19 cellular contexts compared by ENCODE assay signal in genomic region chr12:6329693-6330045, GRCh38. TPM values are rescaled to one million over a fixed set of nuclear protein-coding genes. Genes with fewer than 3 reads are reported as not detected.
A peak's percentile ranks its signal among the peaks of the same experiment; 100 is the strongest.
DNase-seq lines count a peak whose midpoint lies in the region; ATAC-seq and TF ChIP-seq lines count a peak whose summit lies in the region.
"Had no signal": no experiment of that assay in that cellular context is flagged by ENCODE, and none has a peak within 500 bp of the region (broad histone marks: within the 10 kb centered on the region; RNA-seq: fewer than 3 reads in every experiment).

No MANE protein-coding gene starts in this region.

- intact Hi-C loops in activated B cell treated with CpG ODN at 0.5 μM for 24 hours (cut with micrococcal nuclease), result loop anchor here (2.0 kb wide), 2 partner anchors 31 to 97 kb away; no protein-coding TSS in a partner anchor

- peak overlapping the region; percentile 8 for H3K4me3 ChIP-seq in BLaER1
- no peak overlapping the region for H3K4me3 ChIP-seq in gastroesophageal sphincter
- H3K4me3 ChIP-seq: left ventricle myocardium inferior had no signal

- TF ChIP-seq POLR2A in gastroesophageal sphincter (IDR thresholded peaks at IDR 0.05), result no peak

- peaks cover 57% of the 10 kb centered on the region for H3K27me3 Mint-ChIP-seq in activated B cell treated with CpG ODN at 0.5 μM for 24 hours
- peaks cover 81% of the 10 kb centered on the region for H3K27me3 Mint-ChIP-seq in stimulated activated memory B cell treated with anti-CD40 and anti-IgM and Interleukin-4, amounts not matched to agents 10 μg/mL and 1 μg/mL and 100 μg/mL, for 72 hours

- H3K4me1 Mint-ChIP-seq in activated B cell treated with CpG ODN at 0.5 μM for 24 hours, result peaks cover 15% of the 10 kb centered on the region
- H3K4me1 Mint-ChIP-seq in stimulated activated memory B cell treated with anti-CD40 and anti-IgM and Interleukin-4, amounts not matched to agents 10 μg/mL and 1 μg/mL and 100 μg/mL, for 72 hours, result peaks cover 36% of the 10 kb centered on the region

- 0 out of 2 replicates have a peak overlapping the region, but pooled peaks have one; percentile 19 for H3K27ac ChIP-seq in BLaER1
- H3K27ac ChIP-seq in gastroesophageal sphincter, result peak overlapping the region in 3 of 4 donors; percentile 53 to 97 (median 78)
- H3K27ac ChIP-seq: KMS-11 had no signal

- peaks cover 100% of the 10 kb centered on the region for H3K4me1 ChIP-seq in BLaER1
- H3K4me1 ChIP-seq in gastroesophageal sphincter, result peaks cover 5 to 100% (median 48%) of the 10 kb centered on the region in 3 donors

- DNase-seq in activated B cell treated with CpG ODN at 0.5 μM for 24 hours, result no peak
- no peak for DNase-seq in HCEC 1CT
- no peak for DNase-seq in NCI-H748 treated with DMSO at 0.1 percent for 48 hours (lab: John Stamatoyannopoulos, UW)
- no peak for DNase-seq in cerebellar nuclear complex (lab: John Stamatoyannopoulos, UW)
- DNase-seq: activated CD4-positive, alpha-beta T cell treated with anti-CD3 and anti-CD28 coated beads for 1 hour; activated effector memory CD4-positive, alpha-beta T cell treated with Interleukin-2 at 50 U/mL for 16 hours; DND-41; effector CD8-positive, alpha-beta T cell; left ventricle myocardium inferior; NCI-H1048; NCI-H2081; SW 1271 had no signal

- peak overlapping the region; percentile 12 for H3K27ac Mint-ChIP-seq in activated B cell treated with CpG ODN at 0.5 μM for 24 hours
- H3K27ac Mint-ChIP-seq in stimulated activated memory B cell treated with anti-CD40 and anti-IgM and Interleukin-4, amounts not matched to agents 10 μg/mL and 1 μg/mL and 100 μg/mL, for 72 hours, result no peak overlapping the region

- whole genome bisulfite sequencing in gastroesophageal sphincter (ENCODE audit: low coverage in 1 of 2), 2 donors, result 0 to 75% methylated on average over 1 of the region's 16 CpGs

- no peaks in the 10 kb centered on the region for H3K36me3 Mint-ChIP-seq in activated B cell treated with CpG ODN at 0.5 μM for 24 hours (ENCODE audit: low read depth)
- H3K36me3 Mint-ChIP-seq in stimulated activated memory B cell treated with anti-CD40 and anti-IgM and Interleukin-4, amounts not matched to agents 10 μg/mL and 1 μg/mL and 100 μg/mL, for 72 hours, result no peaks in the 10 kb centered on the region

- no peaks in the 10 kb centered on the region for H3K27me3 ChIP-seq in BLaER1
- no peaks in the 10 kb centered on the region for H3K27me3 ChIP-seq in gastroesophageal sphincter

- H3K36me3 ChIP-seq in BLaER1, result peaks cover 77% of the 10 kb centered on the region
- peaks cover 0 to 72% of the 10 kb centered on the region in 2 donors for H3K36me3 ChIP-seq in gastroesophageal sphincter

- no peak overlapping the region for H3K4me3 Mint-ChIP-seq in activated B cell treated with CpG ODN at 0.5 μM for 24 hours
- H3K4me3 Mint-ChIP-seq in stimulated activated memory B cell treated with anti-CD40 and anti-IgM and Interleukin-4, amounts not matched to agents 10 μg/mL and 1 μg/mL and 100 μg/mL, for 72 hours, result no peak overlapping the region

- H3K4me2 ChIP-seq in BLaER1, result peak overlapping the region; percentile 70
- H3K4me2 ChIP-seq: KMS-11 had no signal

- TF ChIP-seq EP300 in gastroesophageal sphincter (IDR thresholded peaks at IDR 0.05), result no peak

- POLR2A ChIA-PET in activated B cell treated with CpG ODN at 0.5 μM for 24 hours (lab: Charles Lee), result interaction anchor here (0.9 to 1.2 kb wide), 4 partner anchors 14 to 163 kb away, joined by 3 to 6 read pairs (median 4); partner anchors contain the start of gene MRPL51

- H3K9ac ChIP-seq in BLaER1, result no peak overlapping the region
- H3K9ac ChIP-seq: KMS-11 had no signal

- CTCF ChIA-PET in activated B cell treated with CpG ODN at 0.5 μM for 24 hours (lab: Charles Lee), result interaction anchor here (1.2 kb wide), 1 partner anchor 45 kb away, joined by 3 read pairs; no protein-coding TSS in a partner anchor

- peaks cover 88% of the 10 kb centered on the region for H4K20me1 ChIP-seq in BLaER1

- no peaks in the 10 kb centered on the region for H3K9me3 Mint-ChIP-seq in activated B cell treated with CpG ODN at 0.5 μM for 24 hours
- no peaks in the 10 kb centered on the region for H3K9me3 Mint-ChIP-seq in stimulated activated memory B cell treated with anti-CD40 and anti-IgM and Interleukin-4, amounts not matched to agents 10 μg/mL and 1 μg/mL and 100 μg/mL, for 72 hours

- no peak for ATAC-seq in activated B cell treated with CpG ODN at 0.5 μM for 24 hours (ENCODE audit: low read depth)
- ATAC-seq in gastroesophageal sphincter, result no peak
- ATAC-seq in stimulated activated memory B cell treated with anti-CD40 and anti-IgM and Interleukin-4, amounts not matched to agents 10 μg/mL and 1 μg/mL and 100 μg/mL, for 72 hours, result peak; percentile 3
- no peak for ATAC-seq in GM18519 (IDR thresholded peaks at IDR 0.05; ENCODE audit: low FRiP score, unreplicated experiment)

- H3K9me3 ChIP-seq in BLaER1 (no peaks in the 10 kb centered on the region), gastroesophageal sphincter (no peaks in the 10 kb centered on the region)
- H3K9me3 ChIP-seq: left ventricle myocardium inferior had no signal

- TF ChIP-seq CTCF in activated B cell treated with CpG ODN at 0.5 μM for 24 hours (IDR thresholded peaks at IDR 0.05) (no peak), gastroesophageal sphincter (IDR thresholded peaks at IDR 0.05) (no peak)

RNA-seq across cellular contexts. Expression of gene TNFRSF1A, which starts 12.2 kb away (rescaled TPM):
- total RNA-seq in activated B cell treated with CpG ODN at 0.5 μM for 24 hours (0.37 TPM in 1 of 2 replicates, not detected in the other), gastroesophageal sphincter (100 to 1,000 TPM; 150 to 356 (median 227) TPM)

RNA-seq across cellular contexts. Expression of gene PLEKHG6, which starts 19.2 kb away (rescaled TPM):
- total RNA-seq in activated B cell treated with CpG ODN at 0.5 μM for 24 hours (not detected in 2 replicates), gastroesophageal sphincter (10 to 100 TPM in 1 of 4 donors, 1 to 10 TPM in 1, under 1 TPM in 2; 0.35 to 44.5 (median 1.3) TPM)
- total RNA-seq: mononuclear cell, NCI-H460 had no signal

RNA-seq across cellular contexts. Expression of gene SCNN1A, which starts 45.7 kb away (rescaled TPM):
- total RNA-seq in activated B cell treated with CpG ODN at 0.5 μM for 24 hours (not detected in 2 replicates), gastroesophageal sphincter (10 to 100 TPM in 1 of 4 donors, 1 to 10 TPM in 1, under 1 TPM in 1, not detected in 1; 0.62 to 19.9 (median 5.2) TPM)

RNA-seq across cellular contexts. Expression of gene LTBR, which starts 54.3 kb away (rescaled TPM):
- total RNA-seq in activated B cell treated with CpG ODN at 0.5 μM for 24 hours (0.33 TPM in 1 of 2 replicates, not detected in the other), gastroesophageal sphincter (100 to 1,000 TPM in 3 of 4 donors, 10 to 100 TPM in 1; 86.5 to 139 (median 119) TPM)

Comparison
In these comparisons a context has a peak if more than half of its experiments do, and no peak if none do; other contexts are left out.
1. RNA of gene TNFRSF1A, which starts 12.2 kb away (total RNA-seq): 150 to 356 TPM in gastroesophageal sphincter; 0.37 TPM in activated B cell treated with CpG ODN at 0.5 μM for 24 hours; every median in the first group is over 100 times any median in the second.